Comparison of ENCODE assay signal across 1 cellular context in the genomic region with DNA sequence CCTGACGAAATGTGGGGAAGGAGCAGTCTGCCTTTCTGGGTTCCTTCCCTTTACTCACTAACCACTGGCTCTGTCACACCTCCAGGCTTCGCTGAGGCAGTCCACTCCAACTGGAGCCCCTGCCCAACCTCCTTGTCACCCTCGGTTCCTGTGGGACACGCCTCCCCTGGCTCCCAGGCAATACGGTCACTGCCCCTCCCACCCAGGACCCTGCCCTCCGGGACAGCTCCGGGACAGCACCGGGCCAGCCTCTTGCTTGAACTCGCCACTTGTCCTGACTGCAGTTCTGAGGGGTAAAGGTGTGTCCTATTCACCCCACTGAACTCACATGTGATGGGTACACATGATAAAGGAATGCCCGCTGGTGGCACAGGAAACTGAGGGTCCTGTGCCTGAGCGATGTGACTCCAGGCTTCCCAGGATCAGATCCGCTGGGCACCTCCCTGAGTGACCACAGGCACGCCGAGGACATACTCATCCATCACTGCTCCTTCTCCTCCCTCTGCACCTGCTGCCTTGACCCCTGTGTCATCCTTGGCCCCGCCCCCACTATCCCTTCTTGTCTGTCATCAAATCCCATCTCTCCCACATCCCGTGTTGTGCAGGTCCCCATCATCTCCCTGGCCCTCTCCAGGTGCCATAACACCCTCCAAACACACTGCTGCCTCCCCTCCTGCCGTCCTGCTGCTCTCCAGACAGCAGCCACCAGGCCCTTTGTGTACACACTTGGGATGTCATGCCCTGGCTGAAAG.
TF ChIP-seq lines count a peak whose summit lies in the region.

No MANE protein-coding gene starts in this region.

TF ChIP-seq in GM12891, 5 proteins besides CTCF, POLR2A, EP300 and RAD21:
- TF ChIP-seq POU2F2 (IDR thresholded peaks at IDR 0.05; ENCODE audit: low read depth, low read length) = no peak
- TF ChIP-seq SPI1 (IDR thresholded peaks at IDR 0.05; ENCODE audit: low read depth, low read length) = no peak
- TF ChIP-seq PAX5 (IDR thresholded peaks at IDR 0.05; ENCODE audit: insufficient read depth, low read length, severe bottlenecking) = no peak
- no peak for TF ChIP-seq TAF1 (IDR thresholded peaks at IDR 0.05; ENCODE audit: low read depth, low read length)
- TF ChIP-seq POLR2AphosphoS5 (IDR thresholded peaks at IDR 0.05; ENCODE audit: low read depth, low read length) = no peak
